ENCODE assay signal across 21 cellular contexts in the genomic region with DNA sequence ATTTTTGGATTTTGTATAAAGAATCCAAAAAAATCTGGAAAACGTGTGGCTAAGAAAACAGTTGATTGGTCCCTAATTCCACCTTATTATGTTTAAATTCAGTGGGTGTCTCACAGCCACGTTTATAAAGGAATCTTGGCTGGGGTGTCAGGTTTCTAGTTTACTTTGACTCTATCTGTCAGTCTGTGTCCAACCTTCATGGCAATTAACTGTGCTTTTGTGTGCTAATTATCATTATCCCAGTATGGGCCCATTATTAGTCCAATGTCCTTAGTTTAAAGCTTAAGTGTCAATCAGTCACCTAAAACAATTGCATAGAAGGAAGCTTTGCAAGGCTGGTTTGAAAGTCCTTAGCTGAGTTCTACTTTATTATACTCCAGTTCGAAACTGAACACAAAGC. TPM values are rescaled to one million over a fixed set of nuclear protein-coding genes. Genes with fewer than 3 reads are reported as not detected.
DNase-seq lines count a peak whose midpoint lies in the region; TF ChIP-seq lines count a peak whose summit lies in the region.
"Had no signal": no experiment of that assay in that cellular context is flagged by ENCODE, and none has a peak within 500 bp of the region (broad histone marks: within the 10 kb centered on the region; RNA-seq: fewer than 3 reads in every experiment).

No MANE protein-coding gene starts in this region.

- no peak overlapping the region for H3K27ac ChIP-seq in neural progenitor cell
- no peak overlapping the region for H3K27ac ChIP-seq in transverse colon
- H3K27ac ChIP-seq: 22Rv1, BLaER1, C4-2B, GM23248 had no signal

- intact Hi-C loops in transverse colon (cut with DNase I; ENCODE audit: low total_unique reads) = no loop called here

- TF ChIP-seq CTCF in neural progenitor cell (IDR thresholded peaks at IDR 0.05) = no peak
- no peak for TF ChIP-seq CTCF in transverse colon (IDR thresholded peaks at IDR 0.05)

- H3K9me3 ChIP-seq in neural progenitor cell (ENCODE audit: low read depth) (no peaks in the 10 kb centered on the region), transverse colon (no peaks in the 10 kb centered on the region)

- H3F3A ChIP-seq in neural progenitor cell (ENCODE audit: low read depth) = peaks cover 38% of the 10 kb centered on the region

- H3K79me2 ChIP-seq in neural progenitor cell (ENCODE audit: low read depth) = no peaks in the 10 kb centered on the region

- H3K4me1 ChIP-seq in neural progenitor cell (peaks cover 39% of the 10 kb centered on the region), transverse colon (peaks cover 0 to 12% (median 6%) of the 10 kb centered on the region in 4 donors)
- H3K4me1 ChIP-seq: BLaER1 had no signal

- H3K9me3 Mint-ChIP-seq in neural progenitor cell = peaks cover 2% of the 10 kb centered on the region
- H3K9me3 Mint-ChIP-seq: CD8-positive, alpha-beta T cell had no signal

- no peaks in the 10 kb centered on the region for H3K36me3 Mint-ChIP-seq in neural progenitor cell
- H3K36me3 Mint-ChIP-seq: CD4-positive, CD25-positive, alpha-beta regulatory T cell; CD8-positive, alpha-beta T cell had no signal

- peak overlapping the region; percentile 55 for H3K4me2 ChIP-seq in neural progenitor cell
- H3K4me2 ChIP-seq: BLaER1 had no signal

- 58 to 63% methylated on average over 3 of the region's 3 CpGs for WGBS in transverse colon (ENCODE audit: low coverage in 1 of 2), 2 donors

- no peak overlapping the region for H3K4me3 Mint-ChIP-seq in neural progenitor cell
- H3K4me3 Mint-ChIP-seq: B cell; CD4-positive, CD25-positive, alpha-beta regulatory T cell; CD8-positive, alpha-beta T cell; H9 had no signal

- peaks cover 13% of the 10 kb centered on the region for H4K20me1 ChIP-seq in neural progenitor cell (ENCODE audit: low read depth)
- H4K20me1 ChIP-seq: BLaER1 had no signal

- no peak for TF ChIP-seq EP300 in transverse colon (IDR thresholded peaks at IDR 0.05; ENCODE audit: low read depth)

- H2AFZ ChIP-seq in neural progenitor cell (replicated peaks) = no peak overlapping the region
- H2AFZ ChIP-seq: GM23248 had no signal

- peaks cover 57% of the 10 kb centered on the region for H3K27me3 ChIP-seq in neural progenitor cell
- peaks cover 20% of the 10 kb centered on the region for H3K27me3 ChIP-seq in transverse colon
- H3K27me3 ChIP-seq: BLaER1 had no signal

- no peaks in the 10 kb centered on the region for H3K36me3 ChIP-seq in neural progenitor cell
- H3K36me3 ChIP-seq in transverse colon = no peaks in the 10 kb centered on the region
- H3K36me3 ChIP-seq: BLaER1 had no signal

- DNase-seq in NCI-H1105 treated with DMSO at 0.1 percent for 48 hours (lab: John Stamatoyannopoulos, UW) (peak; percentile 4), NCI-H1105 (lab: John Stamatoyannopoulos, UW) (no peak), NCI-H146 (lab: John Stamatoyannopoulos, UW) (peak; percentile 46), NCI-H69 (lab: John Stamatoyannopoulos, UW) (peak; percentile 83), neural progenitor cell (ENCODE audit: low spot score) (peak; percentile 65), transverse colon (no peak)
- no peak for DNase-seq in activated CD4-positive, alpha-beta T cell treated with anti-CD3 and anti-CD28 coated beads for 48 hours
- DNase-seq in stimulated activated CD4-positive, alpha-beta T cell treated with anti-CD3 and anti-CD28 coated beads, Interleukin-1b, Interleukin-23, amount 100 ng/mL, for 48 hours = no peak
- DNase-seq: CD4-positive, CD25-positive, alpha-beta regulatory T cell; CD8-positive, alpha-beta T cell; DMS 273 treated with DMSO at 0.1 percent for 48 hours; DMS79; EL; GDM1; GM23248; H9 had no signal

- no peak for TF ChIP-seq POLR2A in transverse colon (IDR thresholded peaks at IDR 0.05)

- no peak overlapping the region for H3K9ac ChIP-seq in neural progenitor cell
- H3K9ac ChIP-seq: BLaER1, GM23248 had no signal

- H3K4me1 Mint-ChIP-seq in neural progenitor cell = peaks cover 27% of the 10 kb centered on the region

- in situ Hi-C loops in transverse colon (cut with MboI; ENCODE audit: low pct_ligation_motif_present in 1 of 4, low pct_unique_long_range_greater_than_20kb in 1 of 4, low sequenced_read_pairs in 3 of 4) = no loop called here

- no peak overlapping the region for H3K4me3 ChIP-seq in neural progenitor cell
- H3K4me3 ChIP-seq in transverse colon = no peak overlapping the region
- H3K4me3 ChIP-seq: BLaER1, GM12878, GM23248 had no signal

- H3K27me3 Mint-ChIP-seq in neural progenitor cell (ENCODE audit: insufficient read depth, low read depth) = peaks cover 18% of the 10 kb centered on the region

- H3K27ac Mint-ChIP-seq in neural progenitor cell = no peak overlapping the region
- H3K27ac Mint-ChIP-seq: B cell; CD4-positive, CD25-positive, alpha-beta regulatory T cell; CD8-positive, alpha-beta T cell; H9 had no signal

RNA-seq across cellular contexts. Expression of a gene that starts 3.7 kb away (rescaled TPM):
- 5.1 and 5.2 TPM in 2 replicates for total RNA-seq in neural progenitor cell (ENCODE audit: low replicate concordance)
- total RNA-seq in transverse colon = 10 to 100 TPM; 17.6 to 49.0 (median 17.8) TPM
- total RNA-seq: CD4-positive, CD25-positive, alpha-beta regulatory T cell; CD8-positive, alpha-beta T cell; GM23248 had no signal

Comparison
In these comparisons a context has a peak if more than half of its experiments do, and no peak if none do; other contexts are left out.
1. DNase-seq: peak in NCI-H1105 treated with DMSO at 0.1 percent for 48 hours (single experiment), NCI-H146 (single experiment), NCI-H69 (single experiment) and neural progenitor cell (single experiment); none in NCI-H1105 (single experiment), activated CD4-positive, alpha-beta T cell treated with anti-CD3 and anti-CD28 coated beads for 48 hours (single experiment), transverse colon (single experiment) and stimulated activated CD4-positive, alpha-beta T cell treated with anti-CD3 and anti-CD28 coated beads, Interleukin-1b, Interleukin-23, amount 100 ng/mL, for 48 hours (single experiment).